ENCODE assay signal across 8 cellular contexts in the genomic region with DNA sequence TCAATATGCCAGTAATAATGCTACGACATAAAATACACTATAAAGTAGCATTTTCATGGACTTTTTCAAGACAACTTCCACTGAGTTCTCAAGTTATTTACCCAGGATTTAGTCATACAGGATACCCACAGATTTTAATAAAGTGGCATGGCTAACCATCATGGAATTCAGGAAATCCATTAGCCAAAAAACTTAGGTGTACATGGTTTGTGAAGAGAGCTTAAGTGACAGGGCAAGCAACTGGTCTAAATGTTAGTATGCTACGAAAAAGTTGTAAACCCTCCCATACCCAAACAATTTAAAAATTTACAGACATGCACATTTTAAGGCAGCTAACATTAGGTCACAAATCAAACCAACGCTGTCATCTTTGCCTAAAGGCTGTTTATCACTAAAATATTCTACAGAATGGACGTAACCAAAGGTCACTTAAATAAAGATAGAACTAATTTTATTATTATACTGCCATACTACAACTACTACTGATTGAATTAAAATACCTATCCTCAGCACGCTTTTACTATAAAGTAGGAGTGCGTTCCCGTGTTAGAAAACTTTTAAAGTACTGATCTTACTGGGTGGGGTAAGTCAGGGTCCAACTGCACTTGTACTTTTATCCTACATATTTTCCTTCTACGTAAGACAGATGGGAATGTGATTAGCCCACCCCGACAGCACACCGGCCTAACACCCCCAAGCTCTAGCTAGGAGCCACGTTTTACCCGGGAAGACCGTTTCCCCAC. TPM values are rescaled to one million over a fixed set of nuclear protein-coding genes. Genes with fewer than 3 reads are reported as not detected.
DNase-seq lines count a peak whose midpoint lies in the region; ATAC-seq and TF ChIP-seq lines count a peak whose summit lies in the region.

No MANE protein-coding gene starts in this region.

- H3K4me1 Mint-ChIP-seq in stimulated activated naive CD8-positive, alpha-beta T cell treated with anti-CD3 and anti-CD28 coated beads, Interleukin-15, Interleukin-2, amounts not matched to agents 100 ng/mL and 50 ng/mL, for 24 hours (ENCODE audit: low read depth): peaks cover 48% of the 10 kb centered on the region

- H3K9me3 Mint-ChIP-seq in stimulated activated naive CD8-positive, alpha-beta T cell treated with anti-CD3 and anti-CD28 coated beads, Interleukin-15, Interleukin-2, amounts not matched to agents 100 ng/mL and 50 ng/mL, for 24 hours: no peaks in the 10 kb centered on the region

- peaks cover 11% of the 10 kb centered on the region for H3K27me3 Mint-ChIP-seq in stimulated activated naive CD8-positive, alpha-beta T cell treated with anti-CD3 and anti-CD28 coated beads, Interleukin-15, Interleukin-2, amounts not matched to agents 100 ng/mL and 50 ng/mL, for 24 hours

- intact Hi-C loops in lower lobe of right lung (cut with DNase I): no loop called here
- intact Hi-C loops in aorta (cut with DNase I): loop anchor here (5.0 to 10.0 kb wide), 3 partner anchors 95 to 278 kb away; partner anchors contain the start of genes FBXW11 (in 1 of the 2) and STK10 (in 1 of the 2)

- H3K36me3 Mint-ChIP-seq in stimulated activated naive CD8-positive, alpha-beta T cell treated with anti-CD3 and anti-CD28 coated beads, Interleukin-15, Interleukin-2, amounts not matched to agents 100 ng/mL and 50 ng/mL, for 24 hours (ENCODE audit: low read depth): peaks cover 7% of the 10 kb centered on the region

- H3K36me3 ChIP-seq in lower lobe of right lung: no peaks in the 10 kb centered on the region
- no peaks in the 10 kb centered on the region for H3K36me3 ChIP-seq in aorta (ENCODE audit: control insufficient read depth in 1 of 2, insufficient read depth in 2 of 2, low read length in 1 of 2)

- DNase-seq in stimulated activated naive CD8-positive, alpha-beta T cell treated with anti-CD3 and anti-CD28 coated beads, Interleukin-15, Interleukin-2, amounts not matched to agents 100 U/mL and 50 U/mL, for 24 hours: no peak
- peak; percentile 31 for DNase-seq in astrocyte of the hippocampus (ENCODE audit: low read depth, low spot score)
- DNase-seq in lower lobe of right lung: no peak
- no peak for DNase-seq in aorta
- no peak for DNase-seq in dedifferentiated amniotic fluid mesenchymal stem cell (ENCODE audit: extremely low spot score)
- no peak for DNase-seq in T-helper 9 cell
- no peak for DNase-seq in NCI-H1092 treated with DMSO at 0.1 percent for 48 hours (lab: John Stamatoyannopoulos, UW)

- H3K27ac Mint-ChIP-seq in stimulated activated naive CD8-positive, alpha-beta T cell treated with anti-CD3 and anti-CD28 coated beads, Interleukin-15, Interleukin-2, amounts not matched to agents 100 ng/mL and 50 ng/mL, for 24 hours: peak overlapping the region; percentile 85

- TF ChIP-seq CTCF in lower lobe of right lung (IDR thresholded peaks at IDR 0.05): no peak

- H3K4me1 ChIP-seq in lower lobe of right lung (peaks cover 20% of the 10 kb centered on the region), aorta (ENCODE audit: control insufficient read depth in 1 of 2, insufficient read depth in 2 of 2, low read length in 2 of 2) (no peaks in the 10 kb centered on the region)

- peak overlapping the region; percentile 92 for H3K4me3 ChIP-seq in lower lobe of right lung
- peak overlapping the region; percentile 91 to 93 for H3K4me3 ChIP-seq in aorta (ENCODE audit: low read length in 2 of 2)

- H3K9me3 ChIP-seq in lower lobe of right lung (no peaks in the 10 kb centered on the region), aorta (ENCODE audit: control insufficient read depth, low read length) (no peaks in the 10 kb centered on the region)

- 5 to 6% methylated on average over 13 of the region's 13 CpGs for WGBS in aorta, 2 donors

- H3K27me3 ChIP-seq in lower lobe of right lung (ENCODE audit: low read depth): no peaks in the 10 kb centered on the region
- no peaks in the 10 kb centered on the region for H3K27me3 ChIP-seq in aorta (ENCODE audit: control insufficient read depth in 1 of 2, insufficient read depth in 2 of 2, low read length in 1 of 2)

- H3K4me3 Mint-ChIP-seq in stimulated activated naive CD8-positive, alpha-beta T cell treated with anti-CD3 and anti-CD28 coated beads, Interleukin-15, Interleukin-2, amounts not matched to agents 100 ng/mL and 50 ng/mL, for 24 hours: peak overlapping the region; percentile 91

- H3K27ac ChIP-seq in lower lobe of right lung (peak overlapping the region; percentile 88), aorta (ENCODE audit: low read depth in 1 of 2, low read length in 2 of 2) (peak overlapping the region in 1 of 2 donors; percentile 72)

- ATAC-seq in stimulated activated naive CD8-positive, alpha-beta T cell treated with anti-CD3 and anti-CD28 coated beads, Interleukin-15, Interleukin-2, amounts not matched to agents 100 U/mL and 50 U/mL, for 24 hours: no peak
- ATAC-seq in lower lobe of right lung (no peak), aorta (ENCODE audit: low FRiP score) (no peak)

RNA-seq across cellular contexts. Expression of gene UBTD2, which starts 1.1 kb away (rescaled TPM):
- 15.8 TPM for total RNA-seq in lower lobe of right lung
- 10 to 100 TPM; 17.0 to 21.1 TPM for total RNA-seq in aorta
- 10 to 100 TPM in 1 of 2 donors, 1 to 10 TPM in 1; 8.8 to 16.3 TPM for polyA plus RNA-seq in aorta
